In genomic region chr19:35041548-35042055, GRCh38 we compare ENCODE assay signal across 9 cellular contexts. TPM values are rescaled to one million over a fixed set of nuclear protein-coding genes. Genes with fewer than 3 reads are reported as not detected.
DNase-seq lines count a peak whose midpoint lies in the region; ATAC-seq and TF ChIP-seq lines count a peak whose summit lies in the region.
"Had no signal": no experiment of that assay in that cellular context is flagged by ENCODE, and none has a peak within 500 bp of the region (broad histone marks: within the 10 kb centered on the region; RNA-seq: fewer than 3 reads in every experiment).

Gene HPN (plus strand): TSS chr19:35041721. CDS start chr19:35042507, 786 bp downstream.

- H2AFZ ChIP-seq in GM23338, result peak within 1 kb of the TSS; percentile 78; the same call in 1 of the 2 replicates

- TF ChIP-seq CTCF in GM23338 (conservative IDR thresholded peaks at IDR 0.05; ENCODE audit: low read depth in 2 of 2) (no peak), sigmoid colon (IDR thresholded peaks at IDR 0.05) (no peak)

- peak within 1 kb of the TSS; percentile 80; the same call in 1 of the 2 replicates for H3K9ac ChIP-seq in iPS-20b (ENCODE audit: low read depth, low read length)

- H4K20me1 ChIP-seq in GM23338 (replicated peaks; ENCODE audit: insufficient read depth), result no peaks in the 10 kb centered on the region; the same call in 1 of the 2 replicates

- H3K4me1 Mint-ChIP-seq in GM23338, result peaks cover 50% of the 10 kb centered on the region
- peaks cover 31% of the 10 kb centered on the region for H3K4me1 Mint-ChIP-seq in activated CD8-positive, alpha-beta T cell treated with anti-CD3 and anti-CD28 coated beads, Interleukin-2, amount 10 ng/mL, durations not matched to agents 7 days and 5 days (ENCODE audit: low read depth)

- peak within 1 kb of the TSS; percentile 92 for H3K27ac Mint-ChIP-seq in GM23338
- H3K27ac Mint-ChIP-seq in activated CD8-positive, alpha-beta T cell treated with anti-CD3 and anti-CD28 coated beads, Interleukin-2, amount 10 ng/mL, durations not matched to agents 7 days and 5 days, result no peak within 1 kb of the TSS

- H3K4me2 ChIP-seq in GM23338, result peak within 1 kb of the TSS; percentile 94

- peaks cover 17% of the 10 kb centered on the region; the same call in 1 of the 2 replicates for H3K79me2 ChIP-seq in GM23338 (replicated peaks; ENCODE audit: insufficient read depth)

- no peaks in the 10 kb centered on the region for H3K9me2 ChIP-seq in GM23338 (ENCODE audit: insufficient read depth)

- ATAC-seq in GM23338 (peak; percentile 80), HG03139 (IDR thresholded peaks at IDR 0.05; ENCODE audit: unreplicated experiment) (no peak)
- ATAC-seq in activated CD8-positive, alpha-beta T cell treated with anti-CD3 and anti-CD28 coated beads, Interleukin-2, amount 10 ng/mL, durations not matched to agents 7 days and 5 days, result no peak

- H3K27me3 ChIP-seq in GM23338 (ENCODE audit: insufficient read depth) (no peaks in the 10 kb centered on the region), iPS-20b (ENCODE audit: insufficient read depth, low read length) (no peaks in the 10 kb centered on the region), sigmoid colon (peaks cover 6 to 33% (median 25%) of the 10 kb centered on the region in 3 donors)

- POLR2A ChIA-PET in activated CD8-positive, alpha-beta T cell treated with anti-CD3 and anti-CD28 coated beads, Interleukin-2, amount 10 ng/mL, durations not matched to agents 7 days and 5 days (lab: Charles Lee), result no interaction called here

- H3K36me3 ChIP-seq in GM23338 (ENCODE audit: insufficient read depth) (no peaks in the 10 kb centered on the region), iPS-20b (ENCODE audit: insufficient read depth, low read depth, low read length) (no peaks in the 10 kb centered on the region), sigmoid colon (no peaks in the 10 kb centered on the region)

- H3K36me3 Mint-ChIP-seq in GM23338 (ENCODE audit: low read depth), result no peaks in the 10 kb centered on the region; the same call in 2 of the 3 replicates
- no peaks in the 10 kb centered on the region for H3K36me3 Mint-ChIP-seq in activated CD8-positive, alpha-beta T cell treated with anti-CD3 and anti-CD28 coated beads, Interleukin-2, amount 10 ng/mL, durations not matched to agents 7 days and 5 days (ENCODE audit: low read depth)

- H3K4me3 Mint-ChIP-seq in GM23338, result peak within 1 kb of the TSS; percentile 74
- H3K4me3 Mint-ChIP-seq in activated CD8-positive, alpha-beta T cell treated with anti-CD3 and anti-CD28 coated beads, Interleukin-2, amount 10 ng/mL, durations not matched to agents 7 days and 5 days, result peak within 1 kb of the TSS; percentile 38

- intact Hi-C loops in sigmoid colon (cut with DNase I), result no loop called here

- no peaks in the 10 kb centered on the region for H3K9me3 ChIP-seq in iPS-20b (ENCODE audit: insufficient read depth, low read depth, low read length)
- H3K9me3 ChIP-seq in sigmoid colon, result no peaks in the 10 kb centered on the region

- 51 to 66% methylated on average over 19 of the region's 19 CpGs for WGBS in sigmoid colon, 2 donors

- CTCF ChIA-PET in activated CD8-positive, alpha-beta T cell treated with anti-CD3 and anti-CD28 coated beads, Interleukin-2, amount 10 ng/mL, durations not matched to agents 7 days and 5 days (lab: Charles Lee), result no interaction called here

- peaks cover 8% of the 10 kb centered on the region for H3K27me3 Mint-ChIP-seq in GM23338 (ENCODE audit: insufficient read depth, low read depth, poor library complexity)
- peaks cover 15% of the 10 kb centered on the region for H3K27me3 Mint-ChIP-seq in activated CD8-positive, alpha-beta T cell treated with anti-CD3 and anti-CD28 coated beads, Interleukin-2, amount 10 ng/mL, durations not matched to agents 7 days and 5 days (ENCODE audit: low read depth)

- H3K4me3 ChIP-seq in GM23338, result peak within 1 kb of the TSS; percentile 74
- H3K4me3 ChIP-seq in iPS-20b (ENCODE audit: low read length), result peak within 1 kb of the TSS; percentile 70
- H3K4me3 ChIP-seq in sigmoid colon, result peak within 1 kb of the TSS in 1 of 4 donors; percentile 10

- H3K9me3 Mint-ChIP-seq in GM23338, result no peaks in the 10 kb centered on the region
- H3K9me3 Mint-ChIP-seq in activated CD8-positive, alpha-beta T cell treated with anti-CD3 and anti-CD28 coated beads, Interleukin-2, amount 10 ng/mL, durations not matched to agents 7 days and 5 days (ENCODE audit: insufficient read depth), result no peaks in the 10 kb centered on the region

- H3K27ac ChIP-seq in GM23338 (ENCODE audit: low read depth) (peak within 1 kb of the TSS; percentile 80; the same call in 1 of the 2 replicates), iPS-20b (ENCODE audit: low read length) (peak within 1 kb of the TSS; percentile 82), sigmoid colon (peak within 1 kb of the TSS; percentile 29 to 64 (median 47))

- DNase-seq in GM23338 (ENCODE audit: low spot score) (peak; percentile 92), sigmoid colon (no peak), occipital lobe (lab: John Stamatoyannopoulos, UW) (no peak), NCI-H146 (lab: John Stamatoyannopoulos, UW) (no peak)
- no peak for DNase-seq in activated CD8-positive, alpha-beta T cell treated with anti-CD3 and anti-CD28 coated beads, Interleukin-2, amount 10 ng/mL, durations not matched to agents 7 days and 5 days
- DNase-seq in activated CD4-positive, alpha-beta T cell treated with anti-CD3 and anti-CD28 coated beads for 48 hours, result no peak

- peaks cover 11% of the 10 kb centered on the region; the same call in 1 of the 2 replicates for H3F3A ChIP-seq in GM23338 (replicated peaks; ENCODE audit: low read depth)

- peaks cover 44% of the 10 kb centered on the region for H3K4me1 ChIP-seq in GM23338 (ENCODE audit: insufficient read depth)
- peaks cover 18% of the 10 kb centered on the region; the same call in 1 of the 2 replicates for H3K4me1 ChIP-seq in iPS-20b (ENCODE audit: insufficient read depth, low read length)
- H3K4me1 ChIP-seq in sigmoid colon, result peaks cover 0 to 34% (median 31%) of the 10 kb centered on the region in 4 donors

- TF ChIP-seq POLR2A in sigmoid colon (IDR thresholded peaks at IDR 0.05), result no peak

- no peak for TF ChIP-seq EP300 in sigmoid colon (IDR thresholded peaks at IDR 0.05)

TF ChIP-seq in GM23338, 12 proteins besides CTCF, POLR2A, EP300 and RAD21:
- TF ChIP-seq POLR2AphosphoS5 (IDR thresholded peaks at IDR 0.05; ENCODE audit: low read depth) (peak; percentile 68), EZH2phosphoT487 (IDR thresholded peaks at IDR 0.05; ENCODE audit: unreplicated experiment) (no peak)

RNA-seq across cellular contexts. Expression of gene HPN, which starts in this region (rescaled TPM):
- 16.2 and 17.4 TPM in 2 replicates for total RNA-seq in GM23338 (2014; rRNA removed; shearing (Covaris generic))
- polyA plus RNA-seq in GM23338 (2016; fragmentation: Nextera tagmentation; extraction: Ambion mirVana), result 14.0 and 14.6 TPM in 2 replicates
- total RNA-seq in activated CD8-positive, alpha-beta T cell treated with anti-CD3 and anti-CD28 coated beads, Interleukin-2, amount 10 ng/mL, durations not matched to agents 7 days and 5 days, result not detected
- under 1 TPM in 3 of 4 donors, not detected in 1; 0.36 to 0.95 (median 0.66) TPM for total RNA-seq in sigmoid colon
- 1 to 10 TPM in 1 of 3 donors, under 1 TPM in 1, not detected in 1; 0.61 to 1.8 TPM for polyA plus RNA-seq in sigmoid colon
- not detected for total RNA-seq in occipital lobe
- total RNA-seq: M059J had no signal
